In genomic region chr13:20526664-20527063, GRCh38 we compare ENCODE assay signal across 8 cellular contexts. TPM values are rescaled to one million over a fixed set of nuclear protein-coding genes. Genes with fewer than 3 reads are reported as not detected.
A peak's percentile ranks its signal among the peaks of the same experiment; 100 is the strongest.
DNase-seq lines count a peak whose midpoint lies in the region; ATAC-seq, FAIRE-seq and TF ChIP-seq lines count a peak whose summit lies in the region.

No MANE protein-coding gene starts in this region.

- CTCF ChIA-PET in mammary epithelial cell (lab: Charles Lee; ENCODE audit: low non-redundant PET), result no interaction called here

- no peak for ATAC-seq in naive B cell (ENCODE audit: low read depth in 2 of 2)

- H3K4me3 Mint-ChIP-seq in naive B cell, result peak overlapping the region; percentile 69 to 94 (median 92)

- peak overlapping the region; percentile 74 to 93 (median 81) for H3K4me3 ChIP-seq in BLaER1 treated with 17β-estradiol and CSF1 and Interleukin-3, amounts not matched to agents 10 nM and 100 nM
- no peak overlapping the region for H3K4me3 ChIP-seq in KMS-11 (IDR thresholded peaks at IDR 0.05; ENCODE audit: insufficient read depth, low read depth, low read length)
- peak overlapping the region; percentile 2 to 69 (median 51) for H3K4me3 ChIP-seq in mammary epithelial cell (replicated peaks in 1 of 3; ENCODE audit: insufficient read depth in 1 of 3, low read depth in 2 of 3, low read length in 3 of 3)

- H4K20me1 ChIP-seq in BLaER1 treated with 17β-estradiol and CSF1 and Interleukin-3, amounts not matched to agents 10 nM and 100 nM, result peaks cover 0 to 6% (median 0%) of the 10 kb centered on the region in 11 experiments; a peak in 1 of 22 replicates
- no peaks in the 10 kb centered on the region for H4K20me1 ChIP-seq in KMS-11 (ENCODE audit: insufficient read depth)
- no peaks in the 10 kb centered on the region for H4K20me1 ChIP-seq in mammary epithelial cell (ENCODE audit: insufficient read depth, low read length)

- H3K27me3 Mint-ChIP-seq in naive B cell, result peaks cover 0 to 13% (median 11%) of the 10 kb centered on the region in 3 donors

- 84% methylated on average over 6 of the region's 6 CpGs for WGBS in mammary epithelial cell (ENCODE audit: low coverage, missing lambda C conversion rate)

- H2AFZ ChIP-seq in KMS-11 (ENCODE audit: low read depth) (peak overlapping the region; percentile 90), mammary epithelial cell (ENCODE audit: low read depth, low read length) (peak overlapping the region; percentile 98)

- peak overlapping the region; percentile 79 to 99 (median 94) for H3K4me2 ChIP-seq in BLaER1 treated with 17β-estradiol and CSF1 and Interleukin-3, amounts not matched to agents 10 nM and 100 nM
- H3K4me2 ChIP-seq in KMS-11, result peak overlapping the region; percentile 76
- H3K4me2 ChIP-seq in mammary epithelial cell (ENCODE audit: insufficient read depth, low read depth, low read length), result peak overlapping the region; percentile 84

- peaks cover 12 to 18% (median 12%) of the 10 kb centered on the region in 3 donors for H3K4me1 Mint-ChIP-seq in naive B cell

- no peak for FAIRE-seq in HTR-8/SVneo (lab: Jason Lieb, UNC)

- no peaks in the 10 kb centered on the region for H3K36me3 ChIP-seq in BLaER1 treated with 17β-estradiol and CSF1 and Interleukin-3, amounts not matched to agents 10 nM and 100 nM
- no peaks in the 10 kb centered on the region for H3K36me3 ChIP-seq in KMS-11 (ENCODE audit: insufficient read depth)
- H3K36me3 ChIP-seq in mammary epithelial cell (ENCODE audit: insufficient read depth, low read length), result no peaks in the 10 kb centered on the region

- peak overlapping the region in 10 of 11 experiments; percentile 69 to 95 (median 84); a peak in 17 of 22 replicates for H3K27ac ChIP-seq in BLaER1 treated with 17β-estradiol and CSF1 and Interleukin-3, amounts not matched to agents 10 nM and 100 nM
- H3K27ac ChIP-seq in KMS-11 (no peak overlapping the region), mammary epithelial cell (ENCODE audit: insufficient read depth, low read depth, low read length) (no peak overlapping the region)

- H3K4me1 ChIP-seq in BLaER1 treated with 17β-estradiol and CSF1 and Interleukin-3, amounts not matched to agents 10 nM and 100 nM, result peaks cover 19 to 55% (median 32%) of the 10 kb centered on the region in 10 experiments
- H3K4me1 ChIP-seq in KMS-11 (ENCODE audit: low read depth, poor library complexity, severe bottlenecking) (peaks cover 7% of the 10 kb centered on the region), mammary epithelial cell (ENCODE audit: insufficient read depth, low read length) (peaks cover 13% of the 10 kb centered on the region)

- no peaks in the 10 kb centered on the region for H3K27me3 ChIP-seq in BLaER1 treated with 17β-estradiol and CSF1 and Interleukin-3, amounts not matched to agents 10 nM and 100 nM
- no peaks in the 10 kb centered on the region for H3K27me3 ChIP-seq in KMS-11 (ENCODE audit: insufficient read depth, low read depth)
- no peaks in the 10 kb centered on the region for H3K27me3 ChIP-seq in mammary epithelial cell (ENCODE audit: insufficient read depth, low read length)

- H3K9me3 ChIP-seq in BLaER1 treated with 17β-estradiol and CSF1 and Interleukin-3, amounts not matched to agents 10 nM and 100 nM (replicated peaks in 1 of 11), result peaks cover 0 to 9% (median 6%) of the 10 kb centered on the region in 11 experiments; a peak in 10 of 22 replicates
- H3K9me3 ChIP-seq in mammary epithelial cell (replicated peaks; ENCODE audit: insufficient read depth, low read length), result no peaks in the 10 kb centered on the region

- peaks cover 0 to 3% (median 0%) of the 10 kb centered on the region in 7 donors for H3K9me3 Mint-ChIP-seq in naive B cell

- H3K9ac ChIP-seq in BLaER1 treated with 17β-estradiol and CSF1 and Interleukin-3, amounts not matched to agents 10 nM and 100 nM, result peak overlapping the region; percentile 60 to 94 (median 85); a peak in 19 of 22 replicates
- H3K9ac ChIP-seq in KMS-11, result peak overlapping the region; percentile 41; the same call in 1 of the 2 replicates
- H3K9ac ChIP-seq in mammary epithelial cell (ENCODE audit: insufficient read depth, low read length), result no peak overlapping the region

- peak overlapping the region in 5 of 6 donors; percentile 19 to 97 (median 78) for H3K27ac Mint-ChIP-seq in naive B cell

- in situ Hi-C loops in mammary epithelial cell (cut with MboI; ENCODE audit: low sequenced_read_pairs in 2 of 2), result no loop called here

- intact Hi-C loops in mammary epithelial cell (cut with micrococcal nuclease), result loop anchor here (2.0 to 10.0 kb wide), 3 partner anchors 40 to 248 kb away; partner anchors contain the start of genes EEF1AKMT1, IFT88 and IL17D

- dilution Hi-C loops in mammary epithelial cell (cut with HindIII; ENCODE audit: low sequenced_read_pairs), result no loop called here

- TF ChIP-seq CTCF in KMS-11 (conservative IDR thresholded peaks at IDR 0.05; ENCODE audit: low read depth, low read length) (no peak), mammary epithelial cell (conservative IDR thresholded peaks at IDR 0.05 in 1 of 2, IDR thresholded peaks at IDR 0.05 in 1 of 2; ENCODE audit: extremely low read depth in 1 of 2, insufficient read depth in 1 of 2, low read depth in 1 of 2, low read length in 2 of 2) (no peak)

- no TSS peak for BruUV-seq in mammary epithelial cell (replicated peaks; lab: Mats Ljungman, UMichigan)

- DNase-seq in mammary epithelial cell (no peak), naive B cell (no peak), ureter (ENCODE audit: low spot score) (no peak), HTR-8/SVneo (ENCODE audit: insufficient read length, low spot score) (no peak), NCI-H2196 treated with DMSO at 0.1 percent for 48 hours (lab: John Stamatoyannopoulos, UW; ENCODE audit: unreplicated experiment) (no peak), DMS153 (lab: John Stamatoyannopoulos, UW) (no peak)

- H3K79me2 ChIP-seq in KMS-11 (ENCODE audit: insufficient read depth, low read depth) (no peaks in the 10 kb centered on the region), mammary epithelial cell (ENCODE audit: insufficient read depth, low read length) (peaks cover 6% of the 10 kb centered on the region)

- H3K36me3 Mint-ChIP-seq in naive B cell, result no peaks in the 10 kb centered on the region

RNA-seq across cellular contexts. Expression of gene CRYL1, which starts 1.0 kb away (rescaled TPM):
- total RNA-seq in mammary epithelial cell, result 10 to 100 TPM; 17.0 to 18.5 TPM
- polyA plus RNA-seq in mammary epithelial cell, result 26.9 TPM
- 36.5 TPM for polyA minus RNA-seq in mammary epithelial cell
- 10 to 100 TPM; 18.4 to 35.4 (median 25.8) TPM for polyA plus RNA-seq in naive B cell (ENCODE audit: low read depth in 6 of 6)
- total RNA-seq in ureter, result 35.0 TPM

RNA-seq across cellular contexts. Expression of gene IFT88, which starts 40.3 kb away (rescaled TPM):
- 10 to 100 TPM; 10.3 to 11.2 TPM for total RNA-seq in mammary epithelial cell
- 4.0 TPM for polyA plus RNA-seq in mammary epithelial cell
- 2.2 TPM for polyA minus RNA-seq in mammary epithelial cell
- 10 to 100 TPM in 3 of 6 donors, 1 to 10 TPM in 3; 4.6 to 13.6 (median 10.0) TPM for polyA plus RNA-seq in naive B cell (ENCODE audit: low read depth in 6 of 6)
- 20.7 TPM for total RNA-seq in ureter

Comparison
In these comparisons a context has a peak if more than half of its experiments do, and no peak if none do; other contexts are left out.
1. H3K27ac ChIP-seq: peak in BLaER1 treated with 17β-estradiol and CSF1 and Interleukin-3, amounts not matched to agents 10 nM and 100 nM (10 of 11); none in KMS-11 (single experiment) and mammary epithelial cell (single experiment).
2. Peak in every context shown above with its lines, with median percentiles within 50 percentile points of each other: H3K4me2 ChIP-seq.